Comparison of ENCODE assay signal across 8 cellular contexts in genomic region chr22:31346733-31347250, GRCh38. TPM values are rescaled to one million over a fixed set of nuclear protein-coding genes. Genes with fewer than 3 reads are reported as not detected.
A peak's percentile ranks its signal among the peaks of the same experiment; 100 is the strongest.
DNase-seq lines count a peak whose midpoint lies in the region; ATAC-seq and TF ChIP-seq lines count a peak whose summit lies in the region.

No MANE protein-coding gene starts in this region.

- H3K4me1 ChIP-seq in OCI-LY7 (ENCODE audit: insufficient read depth, low read length, poor library complexity, severe bottlenecking) = peaks cover 30% of the 10 kb centered on the region

- H3K4me3 ChIP-seq in OCI-LY7 (ENCODE audit: low read depth, low read length, poor library complexity, severe bottlenecking) = peak overlapping the region; percentile 84

- no peaks in the 10 kb centered on the region for H3K9me3 ChIP-seq in OCI-LY7 (ENCODE audit: low read length)

- POLR2A ChIA-PET in OCI-LY7 (lab: Charles Lee) = interaction anchor here (0.6 to 1.7 kb wide), 7 partner anchors 8 to 81 kb away, joined by 3 to 8 read pairs (median 4); partner anchors contain the start of gene DRG1

- TF ChIP-seq CTCF in OCI-LY7 (conservative IDR thresholded peaks at IDR 0.05; ENCODE audit: low read length) (no peak), omental fat pad (IDR thresholded peaks at IDR 0.05) (no peak)

- H3K36me3 ChIP-seq in OCI-LY7 (ENCODE audit: insufficient read depth, low read length) = peaks cover 36% of the 10 kb centered on the region

- ATAC-seq in HG02678 (IDR thresholded peaks at IDR 0.05; ENCODE audit: unreplicated experiment) (peak; percentile 24), omental fat pad (ENCODE audit: low FRiP score) (peak; percentile 5), HG02970 (IDR thresholded peaks at IDR 0.05; ENCODE audit: low FRiP score, unreplicated experiment) (no peak)

- peak; percentile 78 for DNase-seq in Caki2 (ENCODE audit: low read depth)
- no peak for DNase-seq in OCI-LY7 (ENCODE audit: low spot score)
- peak; percentile 7 for DNase-seq in activated gamma-delta T cell treated with anti-CD3 and anti-CD28 coated beads, Interleukin-2, amount 50 U/mL, for 16 hours (ENCODE audit: low read depth)
- DNase-seq in glomerular visceral epithelial cell (ENCODE audit: extremely low spot score) = peak; percentile 45
- no peak for DNase-seq in omental fat pad (ENCODE audit: low spot score)
- DNase-seq in epidermal melanocyte (ENCODE audit: insufficient read length, low spot score) = no peak

- no TSS peak for BruUV-seq in OCI-LY7 (replicated peaks; lab: Mats Ljungman, UMichigan)

- no peaks in the 10 kb centered on the region for H3K9me2 ChIP-seq in OCI-LY7 (ENCODE audit: insufficient read depth, low read length)

- peaks cover 41% of the 10 kb centered on the region for H3K79me2 ChIP-seq in OCI-LY7 (ENCODE audit: insufficient read depth, low read depth, low read length)

- H4K20me1 ChIP-seq in OCI-LY7 (ENCODE audit: insufficient read depth, low read length) = peaks cover 10% of the 10 kb centered on the region; the same call in 1 of the 2 replicates

- CTCF ChIA-PET in OCI-LY7 (lab: Charles Lee; ENCODE audit: unreplicated experiment) = no interaction called here

- H3K27ac ChIP-seq in OCI-LY7 (ENCODE audit: low read depth, low read length, poor library complexity, severe bottlenecking) = peak overlapping the region; percentile 76

- H3K4me2 ChIP-seq in OCI-LY7 (ENCODE audit: low read length) = peak overlapping the region; percentile 94

- peak overlapping the region; percentile 63 for H2AFZ ChIP-seq in OCI-LY7 (ENCODE audit: low read length)

- intact Hi-C loops in OCI-LY7 (cut with micrococcal nuclease; ENCODE audit: unreplicated experiment) = loop anchor here (1.0 to 5.0 kb wide), 3 partner anchors 53 to 284 kb away; partner anchors contain the start of gene DRG1

- in situ Hi-C loops in Caki2 (cut with HindIII; ENCODE audit: low pct_unique_long_range_greater_than_20kb, low sequenced_read_pairs) = no loop called here

RNA-seq across cellular contexts. Expression of gene PATZ1, which starts 0.6 kb away (rescaled TPM):
- 23.7 and 27.4 TPM in 2 replicates for total RNA-seq in Caki2 (2014; rRNA removed; shearing (Covaris generic); ENCODE audit: low replicate concordance)
- total RNA-seq in OCI-LY7 (2014; rRNA removed; shearing (Covaris generic)) = 47.7 and 53.4 TPM in 2 replicates
- 44.3 and 49.2 TPM in 2 replicates for total RNA-seq in OCI-LY7 (2022)
- total RNA-seq in omental fat pad = 10 to 100 TPM; 10.8 to 15.4 (median 14.8) TPM

RNA-seq across cellular contexts. Expression of gene DRG1, which starts 52.6 kb away (rescaled TPM):
- total RNA-seq in Caki2 (2014; rRNA removed; shearing (Covaris generic); ENCODE audit: low replicate concordance) = 61.7 and 74.8 TPM in 2 replicates
- total RNA-seq in OCI-LY7 (2014; rRNA removed; shearing (Covaris generic)) = 59.4 and 62.4 TPM in 2 replicates
- total RNA-seq in OCI-LY7 (2022) (87.0 and 89.4 TPM in 2 replicates), omental fat pad (10 to 100 TPM; 59.1 to 88.7 (median 69.2) TPM)

RNA-seq across cellular contexts. Expression of gene PIK3IP1, which starts 54.5 kb away (rescaled TPM):
- total RNA-seq in Caki2 (2014; rRNA removed; shearing (Covaris generic); ENCODE audit: low replicate concordance) = 2.2 and 6.5 TPM in 2 replicates
- 15.9 and 20.4 TPM in 2 replicates for total RNA-seq in OCI-LY7 (2014; rRNA removed; shearing (Covaris generic))
- total RNA-seq in OCI-LY7 (2022) = 17.0 and 17.1 TPM in 2 replicates
- 10 to 100 TPM; 32.8 to 61.2 (median 47.1) TPM for total RNA-seq in omental fat pad

Comparison
In these comparisons a context has a peak if more than half of its experiments do, and no peak if none do; other contexts are left out.
1. DNase-seq: peak in Caki2 (single experiment), activated gamma-delta T cell treated with anti-CD3 and anti-CD28 coated beads, Interleukin-2, amount 50 U/mL, for 16 hours (single experiment) and glomerular visceral epithelial cell (single experiment); none in OCI-LY7 (single experiment), omental fat pad (single experiment) and epidermal melanocyte (single experiment).